Comparison of ENCODE assay signal across 26 cellular contexts in the genomic region with DNA sequence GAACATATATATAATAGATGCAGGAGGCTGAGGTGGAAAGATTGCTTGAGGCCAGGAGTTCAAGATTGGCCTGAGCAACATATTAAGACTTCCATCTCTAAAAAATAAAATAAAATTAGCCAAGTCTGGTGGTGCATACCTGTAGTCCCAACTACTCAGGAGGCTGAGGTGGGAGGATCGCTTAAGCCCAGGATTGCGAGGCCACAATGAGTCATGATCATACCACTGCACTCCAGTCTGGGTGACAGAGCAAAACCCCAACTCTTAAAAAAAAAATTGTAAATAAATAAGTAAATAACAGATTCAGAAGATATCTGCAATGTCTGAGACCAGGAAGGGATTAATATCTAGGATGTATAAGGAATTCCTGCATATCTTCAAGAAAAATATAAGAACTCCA. TPM values are rescaled to one million over a fixed set of nuclear protein-coding genes. Genes with fewer than 3 reads are reported as not detected.
DNase-seq lines count a peak whose midpoint lies in the region; ATAC-seq and TF ChIP-seq lines count a peak whose summit lies in the region.
"Had no signal": no experiment of that assay in that cellular context is flagged by ENCODE, and none has a peak within 500 bp of the region (broad histone marks: within the 10 kb centered on the region; RNA-seq: fewer than 3 reads in every experiment).

No MANE protein-coding gene starts in this region.

- TF ChIP-seq CTCF in omental fat pad (IDR thresholded peaks at IDR 0.05) = no peak

- H3K27ac Mint-ChIP-seq in dendritic cell treated with granulocyte-macrophage colony-stimulating factor and Interleukin-4, amounts not matched to agents 40 ng/mL and 50 ng/mL, for 4 days = peak overlapping the region; percentile 64
- H3K27ac Mint-ChIP-seq: activated naive CD4-positive, alpha-beta T cell treated with anti-CD3 and anti-CD28 coated beads, Interleukin-2, amount 10 ng/mL, durations not matched to agents 7 days and 5 days; activated T-cell treated with anti-CD3 and anti-CD28 coated beads, Interleukin-2, amount 50 U/mL, for 72 hours; H9; mesothelial cell of epicardium; T-helper 1 cell treated with Interleukin-12 subunit alpha and Interleukin-12 subunit beta and Interleukin-4 antibody, amounts not matched to agents 30 μg/mL and 1 μg/mL, for 36 hours had no signal

- H3K36me3 Mint-ChIP-seq in dendritic cell treated with granulocyte-macrophage colony-stimulating factor and Interleukin-4, amounts not matched to agents 40 ng/mL and 50 ng/mL, for 4 days (ENCODE audit: low read depth) = peaks cover 35% of the 10 kb centered on the region
- H3K36me3 Mint-ChIP-seq: mesothelial cell of epicardium had no signal

- peak; percentile 62 for DNase-seq in activated effector memory CD4-positive, alpha-beta T cell treated with anti-CD3 and anti-CD28 coated beads, Interleukin-2, amount 50 U/mL, for 16 hours
- DNase-seq in activated effector memory CD4-positive, alpha-beta T cell treated with Interleukin-2 at 50 U/mL for 16 hours = no peak
- DNase-seq in omental fat pad (ENCODE audit: low spot score) (peak; percentile 3), posterior cingulate gyrus (no peak), NCI-H2196 treated with DMSO at 0.1 percent for 48 hours (lab: John Stamatoyannopoulos, UW; ENCODE audit: unreplicated experiment) (no peak)
- DNase-seq: activated CD4-positive, CD25-positive, alpha-beta regulatory T cell treated with anti-CD3 and anti-CD28 coated beads, Interleukin-2, amount 50 U/mL, for 72 hours; activated naive CD4-positive, alpha-beta T cell treated with anti-CD3 and anti-CD28 coated beads, Interleukin-2, amount 10 ng/mL, durations not matched to agents 7 days and 5 days; activated T-cell treated with anti-CD3 and anti-CD28 coated beads, Interleukin-2, amount 50 U/mL, for 72 hours; amniotic stem cell; brain microvascular endothelial cell; GDM1; H9; KBM-7; left ventricle myocardium superior; MM.1S; NCI-H1436; NCI-H446 treated with DMSO at 0.1 percent for 48 hours; SK-N-SH; stimulated activated CD4-positive, alpha-beta T cell treated with anti-CD3 and anti-CD28 coated beads, Interleukin-4, amount 100 ng/mL, for 24 hours; stimulated activated naive CD4-positive, alpha-beta T cell had no signal

- H3K4me3 Mint-ChIP-seq in dendritic cell treated with granulocyte-macrophage colony-stimulating factor and Interleukin-4, amounts not matched to agents 40 ng/mL and 50 ng/mL, for 4 days = no peak overlapping the region
- H3K4me3 Mint-ChIP-seq: activated naive CD4-positive, alpha-beta T cell treated with anti-CD3 and anti-CD28 coated beads, Interleukin-2, amount 10 ng/mL, durations not matched to agents 7 days and 5 days; activated T-cell treated with anti-CD3 and anti-CD28 coated beads, Interleukin-2, amount 50 U/mL, for 72 hours; H9; mesothelial cell of epicardium; T-helper 1 cell treated with Interleukin-12 subunit alpha and Interleukin-12 subunit beta and Interleukin-4 antibody, amounts not matched to agents 30 μg/mL and 1 μg/mL, for 36 hours had no signal

- intact Hi-C loops in dendritic cell treated with granulocyte-macrophage colony-stimulating factor and Interleukin-4, amounts not matched to agents 40 ng/mL and 50 ng/mL, for 4 days (cut with micrococcal nuclease) = no loop called here
- intact Hi-C loops in posterior cingulate gyrus (cut with DNase I) = loop anchor here (10.0 kb wide), 1 partner anchor 77 kb away; no protein-coding TSS in a partner anchor

- ATAC-seq in omental fat pad (ENCODE audit: low FRiP score) (no peak), HG03457 (IDR thresholded peaks at IDR 0.05; ENCODE audit: unreplicated experiment) (no peak), GM18909 (IDR thresholded peaks at IDR 0.05; ENCODE audit: poor library complexity, unreplicated experiment) (no peak)
- ATAC-seq: activated T-cell treated with anti-CD3 and anti-CD28 coated beads, Interleukin-2, amount 50 U/mL, for 72 hours; left ventricle myocardium superior; right lobe of liver had no signal

- H3K9me3 Mint-ChIP-seq in dendritic cell treated with granulocyte-macrophage colony-stimulating factor and Interleukin-4, amounts not matched to agents 40 ng/mL and 50 ng/mL, for 4 days = no peaks in the 10 kb centered on the region
- H3K9me3 Mint-ChIP-seq: activated naive CD4-positive, alpha-beta T cell treated with anti-CD3 and anti-CD28 coated beads, Interleukin-2, amount 10 ng/mL, durations not matched to agents 7 days and 5 days; activated T-cell treated with anti-CD3 and anti-CD28 coated beads, Interleukin-2, amount 50 U/mL, for 72 hours; H9; mesothelial cell of epicardium; T-helper 1 cell treated with Interleukin-12 subunit alpha and Interleukin-12 subunit beta and Interleukin-4 antibody, amounts not matched to agents 30 μg/mL and 1 μg/mL, for 36 hours had no signal

- H3K4me1 Mint-ChIP-seq in dendritic cell treated with granulocyte-macrophage colony-stimulating factor and Interleukin-4, amounts not matched to agents 40 ng/mL and 50 ng/mL, for 4 days (ENCODE audit: low read depth) = peaks cover 78% of the 10 kb centered on the region
- H3K4me1 Mint-ChIP-seq: H9 had no signal

- no peaks in the 10 kb centered on the region for H3K27me3 Mint-ChIP-seq in dendritic cell treated with granulocyte-macrophage colony-stimulating factor and Interleukin-4, amounts not matched to agents 40 ng/mL and 50 ng/mL, for 4 days
- H3K27me3 Mint-ChIP-seq: activated naive CD4-positive, alpha-beta T cell treated with anti-CD3 and anti-CD28 coated beads, Interleukin-2, amount 10 ng/mL, durations not matched to agents 7 days and 5 days had no signal

RNA-seq across cellular contexts. Expression of a gene that starts 19.4 kb away (rescaled TPM):
- 100 to 1,000 TPM in 1 of 4 donors, 10 to 100 TPM in 3; 52.5 to 113 (median 72.1) TPM for total RNA-seq in omental fat pad

Comparison
In these comparisons a context has a peak if more than half of its experiments do, and no peak if none do; other contexts are left out.
1. DNase-seq: peak in activated effector memory CD4-positive, alpha-beta T cell treated with anti-CD3 and anti-CD28 coated beads, Interleukin-2, amount 50 U/mL, for 16 hours (single experiment) and omental fat pad (single experiment); none in activated effector memory CD4-positive, alpha-beta T cell treated with Interleukin-2 at 50 U/mL for 16 hours (single experiment), posterior cingulate gyrus (0 of 10) and NCI-H2196 treated with DMSO at 0.1 percent for 48 hours (single experiment).